1 cellular context compared by ENCODE assay signal in the genomic region with DNA sequence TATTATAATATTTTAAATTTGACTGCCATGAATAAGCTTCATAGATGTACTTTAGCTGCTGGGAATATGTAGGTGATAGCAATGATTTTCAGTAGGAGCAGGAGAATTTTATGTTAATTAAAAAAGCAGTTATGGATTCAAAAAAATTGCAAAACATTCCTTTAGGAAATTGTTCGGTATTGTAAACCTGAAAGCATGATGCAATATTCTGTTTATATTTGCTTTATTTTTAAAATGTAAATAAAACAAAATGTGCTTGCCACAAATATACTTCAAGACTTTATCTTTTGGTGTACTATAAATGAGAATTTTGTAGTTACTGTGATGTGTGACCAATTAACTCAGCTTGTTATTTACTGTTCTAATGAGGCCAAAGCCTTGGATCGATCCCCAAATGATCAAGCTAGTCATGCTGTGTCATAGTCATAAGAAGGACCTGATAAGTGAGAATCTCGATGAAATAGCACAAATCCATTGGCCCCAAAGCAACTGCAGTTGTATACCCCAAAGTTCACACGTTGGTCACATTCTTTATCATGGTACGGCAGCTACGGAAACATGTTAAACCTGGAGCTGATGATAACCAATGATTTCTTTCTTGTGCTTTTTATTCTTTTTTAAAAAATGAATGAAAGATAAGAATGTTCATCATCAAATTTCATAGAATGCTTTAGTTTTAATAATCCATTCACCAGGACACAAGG.
A peak's percentile ranks its signal among the peaks of the same experiment; 100 is the strongest.
TF ChIP-seq lines count a peak whose summit lies in the region.

No MANE protein-coding gene starts in this region.

TF ChIP-seq in K562, 482 proteins besides CTCF, POLR2A, EP300 and RAD21 (continued from another document and continues in another):
- TF ChIP-seq CCNT2 (IDR thresholded peaks at IDR 0.05; ENCODE audit: borderline replicate concordance, extremely low read depth, insufficient read length, low read depth, low read length) (peak; percentile 93), ZNF134 (CRISPR knock-in tag; conservative IDR thresholded peaks at IDR 0.05) (no peak), MEF2D (tag; conservative IDR thresholded peaks at IDR 0.05; ENCODE audit: low read depth) (no peak), MTA1 (IDR thresholded peaks at IDR 0.05; ENCODE audit: borderline replicate concordance) (no peak), U2AF1 (optimal IDR thresholded peaks at IDR 0.05; ENCODE audit: low read depth, low read length) (no peak), NFRKB (IDR thresholded peaks at IDR 0.05; ENCODE audit: low read depth) (peak; percentile 38; the same call in 1 of the 2 replicates), CEBPB (tag; IDR thresholded peaks at IDR 0.05) (peak; percentile 85), SAFB2 (IDR thresholded peaks at IDR 0.05; ENCODE audit: borderline replicate concordance, low read depth, low read length, severe bottlenecking) (no peak), TGIF2 (CRISPR knock-in tag; IDR thresholded peaks at IDR 0.05) (no peak), ZFX (CRISPR knock-in tag; IDR thresholded peaks at IDR 0.05) (no peak; the same call in 1 of the 2 replicates), BRD9 (IDR thresholded peaks at IDR 0.05; ENCODE audit: low read depth, partially characterized antibody) (no peak), ZBTB5 (IDR thresholded peaks at IDR 0.05) (no peak), KAT2B (IDR thresholded peaks at IDR 0.05; ENCODE audit: low read depth, low read length) (no peak), ZSCAN29 (IDR thresholded peaks at IDR 0.05) (no peak), SNIP1 (IDR thresholded peaks at IDR 0.05; ENCODE audit: low read depth) (no peak), AFF4 (CRISPR knock-in tag; IDR thresholded peaks at IDR 0.05) (no peak), NCOA1 (IDR thresholded peaks at IDR 0.05; ENCODE audit: low read depth) (peak; percentile 76; the same call in 1 of the 2 replicates), ATF1 (CRISPR knock-in tag; IDR thresholded peaks at IDR 0.05) (no peak), ATF1 (tag; IDR thresholded peaks at IDR 0.05) (peak; percentile 58; the same call in 1 of the 2 replicates), ESRRB (CRISPR knock-in tag; IDR thresholded peaks at IDR 0.05; ENCODE audit: borderline replicate concordance) (no peak), DNMT1 (IDR thresholded peaks at IDR 0.05) (no peak), GTF2E2 (tag; IDR thresholded peaks at IDR 0.05) (no peak), DLX4 (CRISPR knock-in tag; IDR thresholded peaks at IDR 0.05) (no peak), ZNF717 (CRISPR knock-in tag; IDR thresholded peaks at IDR 0.05) (no peak), ZNF780A (CRISPR knock-in tag; IDR thresholded peaks at IDR 0.05) (no peak), TAL1 (IDR thresholded peaks at IDR 0.05) (peak; percentile 89), EZH2 (IDR thresholded peaks at IDR 0.05; ENCODE audit: borderline replicate concordance, low read depth, low read length) (no peak), GTF2B (IDR thresholded peaks at IDR 0.05; ENCODE audit: extremely low read depth, insufficient read length) (no peak), STAT5A (IDR thresholded peaks at IDR 0.05; ENCODE audit: borderline replicate concordance, low read length) (peak; percentile 84), ZBTB1 (CRISPR knock-in tag; IDR thresholded peaks at IDR 0.05; ENCODE audit: borderline replicate concordance, low read depth) (no peak), NFYB (IDR thresholded peaks at IDR 0.05; ENCODE audit: extremely low read depth, insufficient read length) (no peak), MBD2 (IDR thresholded peaks at IDR 0.05; ENCODE audit: borderline replicate concordance, low read depth) (peak; percentile 57; the same call in 1 of the 2 replicates), NBN (IDR thresholded peaks at IDR 0.05; ENCODE audit: low read depth) (no peak), CBX1 (IDR thresholded peaks at IDR 0.05; ENCODE audit: low read depth) (no peak), RBM17 (IDR thresholded peaks at IDR 0.05; ENCODE audit: borderline replicate concordance, low read depth, low read length) (no peak), ZBTB7A (IDR thresholded peaks at IDR 0.05; ENCODE audit: borderline replicate concordance, control insufficient read depth, low read depth, low read length) (no peak), HBP1 (CRISPR knock-in tag; IDR thresholded peaks at IDR 0.05) (no peak), ZNF561 (CRISPR knock-in tag; conservative IDR thresholded peaks at IDR 0.05) (no peak), POLR3G (IDR thresholded peaks at IDR 0.05; ENCODE audit: extremely low read depth, insufficient read length, insufficient replicate concordance) (no peak), LARP7 (IDR thresholded peaks at IDR 0.05) (no peak), TFAM (CRISPR knock-in tag; conservative IDR thresholded peaks at IDR 0.05) (no peak), PHB (CRISPR knock-in tag; IDR thresholded peaks at IDR 0.05) (no peak), BACH1 (tag; IDR thresholded peaks at IDR 0.05) (no peak), HIVEP1 (CRISPR knock-in tag; IDR thresholded peaks at IDR 0.05) (no peak), TCF15 (CRISPR knock-in tag; IDR thresholded peaks at IDR 0.05) (no peak), SMARCC2 (IDR thresholded peaks at IDR 0.05; ENCODE audit: low read depth) (peak; percentile 85), SREBF2 (CRISPR knock-in tag; IDR thresholded peaks at IDR 0.05) (no peak), ZNF316 (IDR thresholded peaks at IDR 0.05) (peak; percentile 96), KLF10 (CRISPR knock-in tag; IDR thresholded peaks at IDR 0.05) (no peak), RHOXF2B (CRISPR knock-in tag; conservative IDR thresholded peaks at IDR 0.05) (no peak), XRCC3 (IDR thresholded peaks at IDR 0.05) (no peak; the same call in 1 of the 2 replicates), NR4A1 (CRISPR knock-in tag; IDR thresholded peaks at IDR 0.05) (no peak), NR4A1 (tag; IDR thresholded peaks at IDR 0.05) (no peak), XRCC4 (IDR thresholded peaks at IDR 0.05; ENCODE audit: extremely low read depth, insufficient read depth, insufficient read length) (no peak), HNRNPL (IDR thresholded peaks at IDR 0.05; ENCODE audit: low read depth, low read length) (no peak)
- TF ChIP-seq, protein P1, sequence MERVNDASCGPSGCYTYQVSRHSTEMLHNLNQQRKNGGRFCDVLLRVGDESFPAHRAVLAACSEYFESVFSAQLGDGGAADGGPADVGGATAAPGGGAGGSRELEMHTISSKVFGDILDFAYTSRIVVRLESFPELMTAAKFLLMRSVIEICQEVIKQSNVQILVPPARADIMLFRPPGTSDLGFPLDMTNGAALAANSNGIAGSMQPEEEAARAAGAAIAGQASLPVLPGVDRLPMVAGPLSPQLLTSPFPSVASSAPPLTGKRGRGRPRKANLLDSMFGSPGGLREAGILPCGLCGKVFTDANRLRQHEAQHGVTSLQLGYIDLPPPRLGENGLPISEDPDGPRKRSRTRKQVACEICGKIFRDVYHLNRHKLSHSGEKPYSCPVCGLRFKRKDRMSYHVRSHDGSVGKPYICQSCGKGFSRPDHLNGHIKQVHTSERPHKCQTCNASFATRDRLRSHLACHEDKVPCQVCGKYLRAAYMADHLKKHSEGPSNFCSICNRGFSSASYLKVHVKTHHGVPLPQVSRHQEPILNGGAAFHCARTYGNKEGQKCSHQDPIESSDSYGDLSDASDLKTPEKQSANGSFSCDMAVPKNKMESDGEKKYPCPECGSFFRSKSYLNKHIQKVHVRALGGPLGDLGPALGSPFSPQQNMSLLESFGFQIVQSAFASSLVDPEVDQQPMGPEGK (CRISPR knock-in tag; IDR thresholded peaks at IDR 0.05; ENCODE audit: borderline replicate concordance): no peak
- TF ChIP-seq, protein P2, sequence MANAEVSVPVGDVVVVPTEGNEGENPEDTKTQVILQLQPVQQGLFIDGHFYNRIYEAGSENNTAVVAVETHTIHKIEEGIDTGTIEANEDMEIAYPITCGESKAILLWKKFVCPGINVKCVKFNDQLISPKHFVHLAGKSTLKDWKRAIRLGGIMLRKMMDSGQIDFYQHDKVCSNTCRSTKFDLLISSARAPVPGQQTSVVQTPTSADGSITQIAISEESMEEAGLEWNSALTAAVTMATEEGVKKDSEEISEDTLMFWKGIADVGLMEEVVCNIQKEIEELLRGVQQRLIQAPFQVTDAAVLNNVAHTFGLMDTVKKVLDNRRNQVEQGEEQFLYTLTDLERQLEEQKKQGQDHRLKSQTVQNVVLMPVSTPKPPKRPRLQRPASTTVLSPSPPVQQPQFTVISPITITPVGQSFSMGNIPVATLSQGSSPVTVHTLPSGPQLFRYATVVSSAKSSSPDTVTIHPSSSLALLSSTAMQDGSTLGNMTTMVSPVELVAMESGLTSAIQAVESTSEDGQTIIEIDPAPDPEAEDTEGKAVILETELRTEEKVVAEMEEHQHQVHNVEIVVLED (CRISPR knock-in tag; IDR thresholded peaks at IDR 0.05): no peak
- TF ChIP-seq, protein P3, sequence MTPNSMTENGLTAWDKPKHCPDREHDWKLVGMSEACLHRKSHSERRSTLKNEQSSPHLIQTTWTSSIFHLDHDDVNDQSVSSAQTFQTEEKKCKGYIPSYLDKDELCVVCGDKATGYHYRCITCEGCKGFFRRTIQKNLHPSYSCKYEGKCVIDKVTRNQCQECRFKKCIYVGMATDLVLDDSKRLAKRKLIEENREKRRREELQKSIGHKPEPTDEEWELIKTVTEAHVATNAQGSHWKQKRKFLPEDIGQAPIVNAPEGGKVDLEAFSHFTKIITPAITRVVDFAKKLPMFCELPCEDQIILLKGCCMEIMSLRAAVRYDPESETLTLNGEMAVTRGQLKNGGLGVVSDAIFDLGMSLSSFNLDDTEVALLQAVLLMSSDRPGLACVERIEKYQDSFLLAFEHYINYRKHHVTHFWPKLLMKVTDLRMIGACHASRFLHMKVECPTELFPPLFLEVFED (CRISPR knock-in tag; conservative IDR thresholded peaks at IDR 0.05): no peak
- TF ChIP-seq, protein P4, sequence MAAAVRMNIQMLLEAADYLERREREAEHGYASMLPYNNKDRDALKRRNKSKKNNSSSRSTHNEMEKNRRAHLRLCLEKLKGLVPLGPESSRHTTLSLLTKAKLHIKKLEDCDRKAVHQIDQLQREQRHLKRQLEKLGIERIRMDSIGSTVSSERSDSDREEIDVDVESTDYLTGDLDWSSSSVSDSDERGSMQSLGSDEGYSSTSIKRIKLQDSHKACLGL (CRISPR knock-in tag; IDR thresholded peaks at IDR 0.05; ENCODE audit: borderline replicate concordance, poor library complexity, severe bottlenecking): no peak
